Comparison of ENCODE assay signal across 8 cellular contexts in genomic region chr9:86202338-86202882, GRCh38. TPM values are rescaled to one million over a fixed set of nuclear protein-coding genes. Genes with fewer than 3 reads are reported as not detected.
DNase-seq lines count a peak whose midpoint lies in the region; ATAC-seq and TF ChIP-seq lines count a peak whose summit lies in the region.

No MANE protein-coding gene starts in this region.

- 34 to 39% (median 38%) methylated on average over 5 of the region's 5 CpGs for WGBS in ovary, 3 donors

- no peak overlapping the region for H3K27ac ChIP-seq in 22Rv1
- no peak overlapping the region for H3K27ac ChIP-seq in ovary

- ATAC-seq in HG02610 (IDR thresholded peaks at IDR 0.05; ENCODE audit: unreplicated experiment) = peak; percentile 68

- TF ChIP-seq CTCF in 22Rv1 (IDR thresholded peaks at IDR 0.05) = peak; percentile 89
- TF ChIP-seq CTCF in fibroblast of the aortic adventitia (IDR thresholded peaks at IDR 0.05; ENCODE audit: insufficient read depth, low read length) = peak; percentile 76
- peak in 2 of 3 donors; percentile 29 for TF ChIP-seq CTCF in ovary (IDR thresholded peaks at IDR 0.05)

- no peaks in the 10 kb centered on the region for H3K36me3 ChIP-seq in ovary

- H3K27me3 ChIP-seq in ovary = no peaks in the 10 kb centered on the region

- intact Hi-C loops in ovary (cut with DNase I) = no loop called here

- no peaks in the 10 kb centered on the region for H3K4me1 ChIP-seq in ovary (ENCODE audit: insufficient read depth)

- DNase-seq in ELF-1 (ENCODE audit: low read depth, low spot score) (peak; percentile 37), NCI-H2029 (lab: John Stamatoyannopoulos, UW) (peak; percentile 5), fibroblast of the aortic adventitia (ENCODE audit: low read depth) (peak; percentile 66), ovary (no peak)
- DNase-seq in activated CD4-positive, alpha-beta T cell treated with anti-CD3 and anti-CD28 coated beads, Interleukin-2, amount 50 U/mL, for 48 hours = peak; percentile 11 to 15
- DNase-seq in NK-92 treated with Interleukin-12 subunit alpha and Interleukin-12 subunit beta, amount 100 ng/mL, for 24 hours (lab: John Stamatoyannopoulos, UW) = no peak

- H3K9me3 ChIP-seq in ovary = no peaks in the 10 kb centered on the region

- H3K4me3 ChIP-seq in fibroblast of the aortic adventitia (ENCODE audit: low read depth, low read length) (no peak overlapping the region), ovary (no peak overlapping the region)

- no peak for TF ChIP-seq POLR2A in ovary (IDR thresholded peaks at IDR 0.05)

- no peak for TF ChIP-seq EP300 in ovary (IDR thresholded peaks at IDR 0.05)

RNA-seq across cellular contexts. Expression of gene C9orf153, which starts 57.0 kb away (rescaled TPM):
- total RNA-seq in fibroblast of the aortic adventitia (ENCODE audit: low replicate concordance) = 0.41 and 0.45 TPM in 2 replicates
- under 1 TPM in 5 of 7 donors, not detected in 2; 0.12 to 0.68 (median 0.32) TPM for total RNA-seq in ovary
- under 1 TPM; 0.06 to 0.37 TPM for polyA plus RNA-seq in ovary

Comparison
In these comparisons a context has a peak if more than half of its experiments do, and no peak if none do; other contexts are left out.
1. CTCF ChIP-seq: peak in every context shown above with its lines; median percentile 89 in 22Rv1; 76 in fibroblast of the aortic adventitia; 29 in ovary.
2. DNase-seq: peak in ELF-1 (single experiment), NCI-H2029 (single experiment), activated CD4-positive, alpha-beta T cell treated with anti-CD3 and anti-CD28 coated beads, Interleukin-2, amount 50 U/mL, for 48 hours (2 of 2) and fibroblast of the aortic adventitia (single experiment); none in ovary (0 of 5) and NK-92 treated with Interleukin-12 subunit alpha and Interleukin-12 subunit beta, amount 100 ng/mL, for 24 hours (single experiment).